Comparison of ENCODE assay signal across 9 cellular contexts in the genomic region with DNA sequence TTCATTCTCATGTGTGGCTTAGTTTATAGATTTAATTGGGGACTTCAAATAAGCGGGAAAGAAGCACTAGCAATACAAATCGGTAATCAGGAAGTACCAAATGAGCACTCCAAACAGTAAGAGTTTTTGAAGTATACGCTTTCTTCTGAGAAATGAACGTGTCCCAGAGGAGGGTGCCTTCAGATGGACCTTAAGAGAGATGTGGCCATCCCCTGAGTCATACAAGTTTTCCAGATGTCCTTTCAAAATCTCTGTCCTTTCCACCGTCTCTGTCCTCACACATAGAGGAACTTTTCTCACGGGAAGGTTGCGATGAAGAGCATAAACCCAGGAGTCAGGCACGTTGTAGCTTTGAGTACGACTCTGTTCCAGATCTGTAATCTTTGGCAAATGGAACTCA. TPM values are rescaled to one million over a fixed set of nuclear protein-coding genes. Genes with fewer than 3 reads are reported as not detected.
DNase-seq lines count a peak whose midpoint lies in the region; ATAC-seq and TF ChIP-seq lines count a peak whose summit lies in the region.
"Had no signal": no experiment of that assay in that cellular context is flagged by ENCODE, and none has a peak within 500 bp of the region (broad histone marks: within the 10 kb centered on the region; RNA-seq: fewer than 3 reads in every experiment).

No MANE protein-coding gene starts in this region.

- H3K27me3 ChIP-seq in OCI-LY3 (ENCODE audit: low read depth, low read length) (peaks cover 32% of the 10 kb centered on the region), prostate gland (replicated peaks; ENCODE audit: insufficient read depth) (no peaks in the 10 kb centered on the region), heart right ventricle (no peaks in the 10 kb centered on the region)

- H3K4me1 ChIP-seq in OCI-LY3 (ENCODE audit: low read length) (peaks cover 28% of the 10 kb centered on the region), prostate gland (replicated peaks) (no peaks in the 10 kb centered on the region), heart right ventricle (peaks cover 0 to 37% (median 29%) of the 10 kb centered on the region in 9 donors)

- intact Hi-C loops in prostate gland (cut with DNase I), result no loop called here
- intact Hi-C loops in heart right ventricle (cut with DNase I), result loop anchor here in 6 of 10 donors (2.0 to 10.0 kb wide), 6 partner anchors 70 to 1533 kb away; partner anchors contain the start of gene DYM (in 1 of the 6)

- H3K4me2 ChIP-seq in OCI-LY3 (ENCODE audit: low read length), result peak overlapping the region; percentile 92

- H3K4me3 Mint-ChIP-seq in effector memory CD8-positive, alpha-beta T cell, result peak overlapping the region in 1 of 2 donors; percentile 71

- peak overlapping the region; percentile 67 for H2AFZ ChIP-seq in OCI-LY3 (ENCODE audit: low read depth, low read length)

- H3K27ac Mint-ChIP-seq in effector memory CD8-positive, alpha-beta T cell, result peak overlapping the region; percentile 86 to 88

- peaks cover 8% of the 10 kb centered on the region for H3K36me3 Mint-ChIP-seq in effector memory CD8-positive, alpha-beta T cell (ENCODE audit: insufficient read depth)

- H3K9me3 ChIP-seq in OCI-LY3 (ENCODE audit: insufficient read depth, low read length) (no peaks in the 10 kb centered on the region), prostate gland (no peaks in the 10 kb centered on the region), heart right ventricle (no peaks in the 10 kb centered on the region)

- H3K36me3 ChIP-seq in OCI-LY3 (replicated peaks; ENCODE audit: low read depth, low read length) (no peaks in the 10 kb centered on the region), prostate gland (no peaks in the 10 kb centered on the region), heart right ventricle (no peaks in the 10 kb centered on the region)

- H3K79me2 ChIP-seq in OCI-LY3 (ENCODE audit: low read length), result peaks cover 31% of the 10 kb centered on the region

- 67% methylated on average over 9 of the region's 9 CpGs for WGBS in prostate gland
- WGBS in heart right ventricle, 2 donors, result 86 to 88% methylated on average over 9 of the region's 9 CpGs

- peak overlapping the region; percentile 80 for H3K27ac ChIP-seq in OCI-LY3 (ENCODE audit: low read length)
- peak overlapping the region; percentile 96 to 97 for H3K27ac ChIP-seq in prostate gland
- peak overlapping the region in 1 of 10 donors; percentile 99 for H3K27ac ChIP-seq in heart right ventricle

- H3K4me1 Mint-ChIP-seq in effector memory CD8-positive, alpha-beta T cell (ENCODE audit: low read depth in 2 of 2), result peaks cover 22 to 25% of the 10 kb centered on the region in 2 donors

- ATAC-seq in effector memory CD8-positive, alpha-beta T cell (replicated peaks), result no peak
- ATAC-seq in heart right ventricle, result no peak

- peak overlapping the region; percentile 85 for H3K9ac ChIP-seq in OCI-LY3 (ENCODE audit: low read length)

- H3K4me3 ChIP-seq in OCI-LY3 (ENCODE audit: low read length) (peak overlapping the region; percentile 82), prostate gland (peak overlapping the region in 1 of 2 donors; percentile 86), heart right ventricle (no peak overlapping the region)

- TF ChIP-seq POLR2A in prostate gland (IDR thresholded peaks at IDR 0.05), result no peak

- H3K27me3 Mint-ChIP-seq in effector memory CD8-positive, alpha-beta T cell, result no peaks in the 10 kb centered on the region

- TF ChIP-seq CTCF in OCI-LY3 (IDR thresholded peaks at IDR 0.05; ENCODE audit: low read depth, low read length), result no peak
- TF ChIP-seq CTCF in prostate gland (IDR thresholded peaks at IDR 0.05), result no peak
- no peak for TF ChIP-seq CTCF in heart right ventricle (IDR thresholded peaks at IDR 0.05)

- H4K20me1 ChIP-seq in OCI-LY3 (ENCODE audit: insufficient read depth, low read length), result peaks cover 24% of the 10 kb centered on the region

- H3K9me3 Mint-ChIP-seq in effector memory CD8-positive, alpha-beta T cell, result no peaks in the 10 kb centered on the region

- DNase-seq in GF-D8 (lab: John Stamatoyannopoulos, UW) (peak; percentile 49), prostate gland (ENCODE audit: low spot score) (no peak), NCI-H146 treated with DMSO at 0.1 percent for 48 hours (lab: John Stamatoyannopoulos, UW; ENCODE audit: unreplicated experiment) (no peak), HCEC 1CT (no peak), heart right ventricle (no peak), NCI-H82 (lab: John Stamatoyannopoulos, UW) (no peak)
- no peak for DNase-seq in effector memory CD8-positive, alpha-beta T cell
- DNase-seq: NCI-H2029 treated with DMSO at 0.1 percent for 48 hours had no signal

RNA-seq across cellular contexts. Expression of gene SMAD2, which starts 1.7 kb away (rescaled TPM):
- total RNA-seq in prostate gland (10 to 100 TPM; 54.3 to 96.8 TPM), heart right ventricle (100 to 1,000 TPM in 4 of 10 donors, 10 to 100 TPM in 6; 76.2 to 118 (median 95.0) TPM)
- polyA plus RNA-seq in heart right ventricle, result 10 to 100 TPM; 11.6 to 26.4 TPM
